ENCODE assay signal across 14 cellular contexts in genomic region chr12:55925371-55925770, GRCh38. TPM values are rescaled to one million over a fixed set of nuclear protein-coding genes. Genes with fewer than 3 reads are reported as not detected.
DNase-seq lines count a peak whose midpoint lies in the region; FAIRE-seq and TF ChIP-seq lines count a peak whose summit lies in the region.
"Had no signal": no experiment of that assay in that cellular context is flagged by ENCODE, and none has a peak within 500 bp of the region (broad histone marks: within the 10 kb centered on the region; RNA-seq: fewer than 3 reads in every experiment).

No MANE protein-coding gene starts in this region.

- H3K9ac ChIP-seq in BLaER1 (0 out of 2 replicates have a peak overlapping the region, but pooled peaks have one; percentile 98), mesendoderm (ENCODE audit: low read length) (peak overlapping the region; percentile 75)

- no peak overlapping the region for H3K4ac ChIP-seq in mesendoderm (ENCODE audit: low read depth, low read length)

- H3K4me3 ChIP-seq in BLaER1 (no peak overlapping the region), HEK293 (ENCODE audit: low read depth, low read length) (no peak overlapping the region), mesendoderm (ENCODE audit: low read length) (no peak overlapping the region)

- peak overlapping the region; percentile 91 for H3K4me3 Mint-ChIP-seq in activated CD4-positive, alpha-beta memory T cell treated with anti-CD3 and anti-CD28 coated beads, Interleukin-2, amount 10 ng/mL, durations not matched to agents 7 days and 5 days

- H3K9me3 ChIP-seq in BLaER1, result no peaks in the 10 kb centered on the region
- no peaks in the 10 kb centered on the region for H3K9me3 ChIP-seq in HEK293 (ENCODE audit: control insufficient read depth, insufficient read depth, low read depth, low read length)
- H3K9me3 ChIP-seq: esophagus muscularis mucosa had no signal

- peaks cover 59% of the 10 kb centered on the region for H3K4me1 Mint-ChIP-seq in activated CD4-positive, alpha-beta memory T cell treated with anti-CD3 and anti-CD28 coated beads, Interleukin-2, amount 10 ng/mL, durations not matched to agents 7 days and 5 days

- no peak overlapping the region for H2AK5ac ChIP-seq in mesendoderm (ENCODE audit: low read length)

- H3K27ac ChIP-seq in BLaER1 (0 out of 2 replicates have a peak overlapping the region, but pooled peaks have one; percentile 7), HEK293 (ENCODE audit: extremely low read depth, low read depth, low read length) (no peak overlapping the region), mesendoderm (ENCODE audit: low read depth, low read length) (no peak overlapping the region)

- peaks cover 52% of the 10 kb centered on the region for H3K36me3 Mint-ChIP-seq in activated CD4-positive, alpha-beta memory T cell treated with anti-CD3 and anti-CD28 coated beads, Interleukin-2, amount 10 ng/mL, durations not matched to agents 7 days and 5 days (ENCODE audit: low read depth)

- H3K4me1 ChIP-seq in BLaER1 (peaks cover 51% of the 10 kb centered on the region), HEK293 (ENCODE audit: control insufficient read depth, insufficient read depth, low read length) (no peaks in the 10 kb centered on the region), mesendoderm (ENCODE audit: control insufficient read depth, low read depth, low read length) (peaks cover 3% of the 10 kb centered on the region)

- H2BK120ac ChIP-seq in mesendoderm (ENCODE audit: low read depth, low read length), result no peak overlapping the region

- H3K27ac Mint-ChIP-seq in activated CD4-positive, alpha-beta memory T cell treated with anti-CD3 and anti-CD28 coated beads, Interleukin-2, amount 10 ng/mL, durations not matched to agents 7 days and 5 days, result peak overlapping the region; percentile 96

- peaks cover 9% of the 10 kb centered on the region for H3K79me1 ChIP-seq in mesendoderm (ENCODE audit: low read length)

- WGBS in mesendoderm (ENCODE audit: extremely low coverage, insufficient coverage, low lambda C conversion rate), result no CpG with 5 or more reads among the region's 4 CpGs

- POLR2A ChIA-PET in HEK293 (lab: Yijun Ruan, JAX), result interaction anchor here (2.1 to 4.4 kb wide), 3 partner anchors 20 to 107 kb away, joined by 12 to 42 read pairs (median 22); partner anchors contain the start of genes DNAJC14, ORMDL2 and SARNP
- POLR2A ChIA-PET in activated CD4-positive, alpha-beta memory T cell treated with anti-CD3 and anti-CD28 coated beads, Interleukin-2, amount 10 ng/mL, durations not matched to agents 7 days and 5 days (lab: Charles Lee), result interaction anchor here (1.0 to 8.1 kb wide), 13 partner anchors 9 to 296 kb away, joined by 3 to 122 read pairs (median 8); partner anchors contain the start of genes CD63, DNAJC14, IKZF4 and ORMDL2

- no peak overlapping the region for H4K5ac ChIP-seq in mesendoderm (ENCODE audit: low read length)

- no peak for FAIRE-seq in GM19239 (lab: Jason Lieb, UNC)

- 0 out of 2 replicates have a peak, but pooled peaks cover 8% of the 10 kb centered on the region for H4K20me1 ChIP-seq in BLaER1

- CTCF ChIA-PET in HEK293 (lab: Yijun Ruan, JAX), result interaction anchor here (0.6 to 3.4 kb wide), 8 partner anchors 8 to 1682 kb away, joined by 3 to 28 read pairs (median 8); partner anchors contain the start of genes DNAJC14 and RAB5B
- CTCF ChIA-PET in activated CD4-positive, alpha-beta memory T cell treated with anti-CD3 and anti-CD28 coated beads, Interleukin-2, amount 10 ng/mL, durations not matched to agents 7 days and 5 days (lab: Charles Lee), result interaction anchor here (1.1 to 7.5 kb wide), 16 partner anchors 8 to 209 kb away, joined by 3 to 59 read pairs (median 6); partner anchors contain the start of genes BLOC1S1, DNAJC14, ORMDL2 and RAB5B

- peaks cover 43% of the 10 kb centered on the region for H3K79me2 ChIP-seq in mesendoderm (ENCODE audit: control insufficient read depth, insufficient read depth, low read length)

- H3K9me3 Mint-ChIP-seq in activated CD4-positive, alpha-beta memory T cell treated with anti-CD3 and anti-CD28 coated beads, Interleukin-2, amount 10 ng/mL, durations not matched to agents 7 days and 5 days, result no peaks in the 10 kb centered on the region

- H3K36me3 ChIP-seq in BLaER1, result peaks cover 34% of the 10 kb centered on the region
- peaks cover 17 to 22% of the 10 kb centered on the region in 2 experiments for H3K36me3 ChIP-seq in HEK293 (ENCODE audit: control insufficient read depth in 2 of 2, insufficient read depth in 1 of 2, low read length in 2 of 2)
- H3K36me3 ChIP-seq in mesendoderm (ENCODE audit: control insufficient read depth, insufficient read depth, low read length), result peaks cover 2% of the 10 kb centered on the region

- H3K27me3 ChIP-seq in BLaER1 (no peaks in the 10 kb centered on the region), mesendoderm (ENCODE audit: insufficient read depth, low read length, poor library complexity) (no peaks in the 10 kb centered on the region)
- H3K27me3 ChIP-seq: esophagus muscularis mucosa had no signal

- no peak for TF ChIP-seq CTCF in HEK293 (tag by site-specific recombination; IDR thresholded peaks at IDR 0.05)

- no peak overlapping the region for H2BK15ac ChIP-seq in mesendoderm (replicated peaks; ENCODE audit: low read depth)

- no peak overlapping the region for H2BK5ac ChIP-seq in mesendoderm (ENCODE audit: low read length)

- H3K18ac ChIP-seq in mesendoderm (ENCODE audit: low read length), result no peak overlapping the region

- H3K4me2 ChIP-seq in BLaER1 (peak overlapping the region; percentile 95), mesendoderm (ENCODE audit: low read length) (peak overlapping the region; percentile 16)

- H3K23ac ChIP-seq in mesendoderm (ENCODE audit: low read length), result no peak overlapping the region

- H4K8ac ChIP-seq in mesendoderm (ENCODE audit: low read depth, low read length), result no peak overlapping the region

- no peaks in the 10 kb centered on the region for H3K27me3 Mint-ChIP-seq in activated CD4-positive, alpha-beta memory T cell treated with anti-CD3 and anti-CD28 coated beads, Interleukin-2, amount 10 ng/mL, durations not matched to agents 7 days and 5 days

- DNase-seq in activated CD4-positive, alpha-beta memory T cell treated with anti-CD3 and anti-CD28 coated beads, Interleukin-2, amount 10 ng/mL, durations not matched to agents 7 days and 5 days, result no peak
- no peak for DNase-seq in mesendoderm
- DNase-seq in NCI-H1417 treated with DMSO at 0.1 percent for 48 hours (lab: John Stamatoyannopoulos, UW), result no peak
- no peak for DNase-seq in HuH-7 (ENCODE audit: low spot score)
- no peak for DNase-seq in GM19239 (ENCODE audit: insufficient read length, low spot score)
- no peak for DNase-seq in SK-N-DZ (ENCODE audit: low spot score)
- DNase-seq: DMS79, H7, left colon, NCI-H226, T1000 had no signal

- H3K56ac ChIP-seq in mesendoderm (ENCODE audit: low read length), result peak overlapping the region; percentile 52

TF ChIP-seq in HEK293, 187 proteins besides CTCF, POLR2A, EP300 and RAD21 (continues in another document):
- TF ChIP-seq ZNF114 (tag by site-specific recombination; IDR thresholded peaks at IDR 0.05), result no peak
- peak; percentile 25; the same call in 1 of the 2 replicates for TF ChIP-seq ZNF692 (tag by site-specific recombination; IDR thresholded peaks at IDR 0.05)
- TF ChIP-seq ZNF416 (tag by site-specific recombination; IDR thresholded peaks at IDR 0.05), result no peak

RNA-seq across cellular contexts. Expression of gene PYM1, which starts 2.3 kb away (rescaled TPM):
- total RNA-seq in activated CD4-positive, alpha-beta memory T cell treated with anti-CD3 and anti-CD28 coated beads, Interleukin-2, amount 10 ng/mL, durations not matched to agents 7 days and 5 days, result 10 to 100 TPM; 54.2 to 56.0 TPM
- 54.0 TPM for polyA plus RNA-seq in mesendoderm (2013, experiment 1 of 2)
- polyA plus RNA-seq in mesendoderm (2013, experiment 2 of 2), result 55.1 TPM
- 43.3 and 45.0 TPM in 2 replicates for polyA plus RNA-seq in SK-N-DZ (2014; cell fraction: cytosol; rRNA removed)
- 18.5 and 24.1 TPM in 2 replicates for polyA plus RNA-seq in SK-N-DZ (2014; cell fraction: nucleus; rRNA removed)

RNA-seq across cellular contexts. Expression of gene DGKA, which starts 5.6 kb away (rescaled TPM):
- 100 to 1,000 TPM; 427 to 431 TPM for total RNA-seq in activated CD4-positive, alpha-beta memory T cell treated with anti-CD3 and anti-CD28 coated beads, Interleukin-2, amount 10 ng/mL, durations not matched to agents 7 days and 5 days
- 8.6 TPM for polyA plus RNA-seq in mesendoderm (2013, experiment 1 of 2)
- 9.8 TPM for polyA plus RNA-seq in mesendoderm (2013, experiment 2 of 2)
- polyA plus RNA-seq in SK-N-DZ (2014; cell fraction: cytosol; rRNA removed), result 7.2 and 8.9 TPM in 2 replicates
- 7.7 and 16.0 TPM in 2 replicates for polyA plus RNA-seq in SK-N-DZ (2014; cell fraction: nucleus; rRNA removed)

RNA-seq across cellular contexts. Expression of gene PMEL, which starts 40.5 kb away (rescaled TPM):
- total RNA-seq in activated CD4-positive, alpha-beta memory T cell treated with anti-CD3 and anti-CD28 coated beads, Interleukin-2, amount 10 ng/mL, durations not matched to agents 7 days and 5 days, result under 1 TPM; 0.33 to 0.60 TPM
- 24.6 TPM for polyA plus RNA-seq in mesendoderm (2013, experiment 1 of 2)
- 23.0 TPM for polyA plus RNA-seq in mesendoderm (2013, experiment 2 of 2)
- polyA plus RNA-seq in SK-N-DZ (2014; cell fraction: cytosol; rRNA removed), result 71.4 and 76.3 TPM in 2 replicates
- 111 and 118 TPM in 2 replicates for polyA plus RNA-seq in SK-N-DZ (2014; cell fraction: nucleus; rRNA removed)

RNA-seq across cellular contexts. Expression of gene CDK2, which starts 41.3 kb away (rescaled TPM):
- total RNA-seq in activated CD4-positive, alpha-beta memory T cell treated with anti-CD3 and anti-CD28 coated beads, Interleukin-2, amount 10 ng/mL, durations not matched to agents 7 days and 5 days, result 10 to 100 TPM; 88.9 to 98.9 TPM
- polyA plus RNA-seq in mesendoderm (2013, experiment 1 of 2), result 49.3 TPM
- 50.6 TPM for polyA plus RNA-seq in mesendoderm (2013, experiment 2 of 2)
- 80.8 and 89.1 TPM in 2 replicates for polyA plus RNA-seq in SK-N-DZ (2014; cell fraction: cytosol; rRNA removed)
- 86.2 and 97.4 TPM in 2 replicates for polyA plus RNA-seq in SK-N-DZ (2014; cell fraction: nucleus; rRNA removed)

RNA-seq across cellular contexts. Expression of gene RAB5B, which starts 48.5 kb away (rescaled TPM):
- 10 to 100 TPM; 70.1 to 71.5 TPM for total RNA-seq in activated CD4-positive, alpha-beta memory T cell treated with anti-CD3 and anti-CD28 coated beads, Interleukin-2, amount 10 ng/mL, durations not matched to agents 7 days and 5 days
- 44.4 TPM for polyA plus RNA-seq in mesendoderm (2013, experiment 1 of 2)
- 44.6 TPM for polyA plus RNA-seq in mesendoderm (2013, experiment 2 of 2)
- 37.1 and 42.8 TPM in 2 replicates for polyA plus RNA-seq in SK-N-DZ (2014; cell fraction: cytosol; rRNA removed)
- polyA plus RNA-seq in SK-N-DZ (2014; cell fraction: nucleus; rRNA removed), result 22.1 and 33.4 TPM in 2 replicates
